Comparison of ENCODE assay signal across 8 cellular contexts in the genomic region with DNA sequence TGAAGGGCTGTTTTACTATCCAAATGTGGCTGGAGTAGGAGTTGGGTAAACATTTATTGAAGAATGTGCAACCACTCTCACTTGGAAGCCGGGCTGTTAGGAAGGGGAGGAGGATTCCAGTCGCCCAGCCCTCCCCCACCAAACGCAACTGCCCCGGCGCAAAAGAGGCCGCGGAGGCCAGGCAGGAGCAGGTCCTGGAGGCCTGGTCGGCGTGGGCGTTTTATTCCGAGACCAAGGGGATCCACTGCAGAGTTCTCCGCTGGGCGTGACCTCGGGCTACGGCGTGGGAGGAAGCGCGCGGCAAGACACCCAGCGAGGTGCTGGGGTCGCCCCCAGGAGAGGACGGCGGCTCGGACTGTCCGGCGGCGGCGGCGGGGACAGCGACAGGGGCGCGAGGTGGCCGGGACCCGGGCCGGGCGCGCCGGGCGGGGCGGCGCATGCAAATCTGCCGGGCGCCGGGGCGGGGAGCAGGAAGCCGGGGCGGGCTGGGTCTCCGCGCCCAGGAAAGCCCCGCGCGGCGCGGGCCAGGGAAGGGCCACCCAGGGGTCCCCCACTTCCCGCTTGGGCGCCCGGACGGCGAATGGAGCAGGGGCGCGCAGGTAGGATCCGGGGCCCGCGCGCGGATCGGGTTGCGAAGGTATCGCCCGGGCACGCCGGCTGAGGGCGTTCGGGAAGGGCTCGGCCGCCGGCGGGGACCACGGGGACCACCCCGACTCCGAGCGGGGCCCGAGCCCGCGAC. TPM values are rescaled to one million over a fixed set of nuclear protein-coding genes. Genes with fewer than 3 reads are reported as not detected.
DNase-seq lines count a peak whose midpoint lies in the region; ATAC-seq and TF ChIP-seq lines count a peak whose summit lies in the region.

TSS of gene IL4R (plus strand) at position 553 of the 739 bp plus-strand sequence. CDS start 26,230 bp downstream, outside the sequence.

- H3K9ac ChIP-seq in KMS-11 = peak within 1 kb of the TSS; percentile 85

- H3K27me3 ChIP-seq in KMS-11 (ENCODE audit: insufficient read depth, low read depth) = no peaks in the 10 kb centered on the region

- peak; percentile 48 for ATAC-seq in GM19463 (IDR thresholded peaks at IDR 0.05; ENCODE audit: unreplicated experiment)

- H3K79me2 ChIP-seq in KMS-11 (ENCODE audit: insufficient read depth, low read depth) = no peaks in the 10 kb centered on the region; the same call in 1 of the 2 replicates

- DNase-seq in Ammon's horn (ENCODE audit: low spot score) (peak; percentile 17), mesenteric fat pad (ENCODE audit: low spot score) (peak; percentile 94), cortex of kidney (lab: John Stamatoyannopoulos, UW) (no peak)
- peak; percentile 42 to 67 for DNase-seq in activated CD4-positive, alpha-beta T cell treated with anti-CD3 and anti-CD28 coated beads, Interleukin-2, amount 50 U/mL, for 24 hours (ENCODE audit: low read depth in 1 of 2, low spot score in 1 of 2)
- peak; percentile 38 for DNase-seq in effector CD8-positive, alpha-beta T cell (lab: John Stamatoyannopoulos, UW)
- DNase-seq in stimulated activated CD8-positive, alpha-beta memory T cell treated with anti-CD3 and anti-CD28 coated beads, Interleukin-2, amount 100 ng/mL, for 48 hours (ENCODE audit: low read depth in 2 of 2) = peak; percentile 75 to 77

- peaks cover 19% of the 10 kb centered on the region for H3K4me1 ChIP-seq in KMS-11 (ENCODE audit: low read depth, poor library complexity, severe bottlenecking)

- peak within 1 kb of the TSS; percentile 91 for H3K4me2 ChIP-seq in KMS-11

- no peaks in the 10 kb centered on the region for H3K36me3 ChIP-seq in KMS-11 (ENCODE audit: insufficient read depth)

- TF ChIP-seq CTCF in KMS-11 (conservative IDR thresholded peaks at IDR 0.05; ENCODE audit: low read depth, low read length) = no peak

- H2AFZ ChIP-seq in KMS-11 (ENCODE audit: low read depth) = peak within 1 kb of the TSS; percentile 95

- no peaks in the 10 kb centered on the region for H4K20me1 ChIP-seq in KMS-11 (ENCODE audit: insufficient read depth)

- H3K27ac ChIP-seq in KMS-11 = peak within 1 kb of the TSS; percentile 31; the same call in 1 of the 2 replicates

- H3K4me3 ChIP-seq in KMS-11 (IDR thresholded peaks at IDR 0.05; ENCODE audit: insufficient read depth, low read depth, low read length) = no peak within 1 kb of the TSS

RNA-seq across cellular contexts. Expression of gene IL4R, which starts in this region (rescaled TPM):
- total RNA-seq in mesenteric fat pad = 85.8 TPM
